In genomic region chr11:45662665-45663485, GRCh38 we compare ENCODE assay signal across 9 cellular contexts. TPM values are rescaled to one million over a fixed set of nuclear protein-coding genes. Genes with fewer than 3 reads are reported as not detected.
A peak's percentile ranks its signal among the peaks of the same experiment; 100 is the strongest.
DNase-seq lines count a peak whose midpoint lies in the region; ATAC-seq and TF ChIP-seq lines count a peak whose summit lies in the region.
"Had no signal": no experiment of that assay in that cellular context is flagged by ENCODE, and none has a peak within 500 bp of the region (broad histone marks: within the 10 kb centered on the region; RNA-seq: fewer than 3 reads in every experiment).

No MANE protein-coding gene starts in this region.

- H3K9me2 ChIP-seq in HCT116 (ENCODE audit: insufficient read depth), result no peaks in the 10 kb centered on the region

- RAD21 ChIA-PET in HCT116 (lab: Charles Lee; ENCODE audit: low non-redundant PET in 1 of 2, low total read pairs in 2 of 2, uncharacterized antibody in 2 of 2, unreplicated experiment in 2 of 2), result no interaction called here

- TF ChIP-seq RAD21 in HCT116 (IDR thresholded peaks at IDR 0.05; ENCODE audit: low read depth), result no peak

- H3K27ac ChIP-seq in HCT116 (ENCODE audit: low read depth, low read length) (no peak overlapping the region), mesenchymal stem cell (ENCODE audit: low read length, poor library complexity, severe bottlenecking) (no peak overlapping the region)

- H4K91ac ChIP-seq in mesenchymal stem cell (ENCODE audit: low read length), result peak overlapping the region; percentile 85

- H2BK15ac ChIP-seq in mesenchymal stem cell (ENCODE audit: low read depth, poor library complexity, severe bottlenecking), result peak overlapping the region; percentile 68

- POLR2A ChIA-PET in HCT116 (lab: Charles Lee), result no interaction called here

- peak overlapping the region; percentile 47 for H2AK5ac ChIP-seq in mesenchymal stem cell (ENCODE audit: low read length, severe bottlenecking)

- ATAC-seq in HCT116 (no peak), GM21447 (IDR thresholded peaks at IDR 0.05; ENCODE audit: unreplicated experiment) (no peak), GM18909 (IDR thresholded peaks at IDR 0.05; ENCODE audit: poor library complexity, unreplicated experiment) (no peak)

- WGBS in mesenchymal stem cell, result 39% methylated on average over 12 of the region's 14 CpGs

- H3K9me3 ChIP-seq in HCT116 (ENCODE audit: control insufficient read depth in 1 of 2, insufficient read depth in 1 of 2, low read depth in 1 of 2, low read length in 2 of 2) (no peaks in the 10 kb centered on the region), mesenchymal stem cell (ENCODE audit: control insufficient read depth, low read length) (no peaks in the 10 kb centered on the region)

- H3K36me3 ChIP-seq in HCT116 (ENCODE audit: control insufficient read depth in 1 of 2, insufficient read depth in 2 of 2, low read length in 2 of 2) (no peaks in the 10 kb centered on the region), mesenchymal stem cell (ENCODE audit: control insufficient read depth in 1 of 2, insufficient read depth in 2 of 2, low read depth in 1 of 2, low read length in 2 of 2) (no peaks in the 10 kb centered on the region)

- peaks cover 3 to 18% of the 10 kb centered on the region in 2 experiments; a peak in 2 of 4 replicates for H3K4me1 ChIP-seq in HCT116 (ENCODE audit: control insufficient read depth in 1 of 2, insufficient read depth in 2 of 2, low read length in 2 of 2)
- H3K4me1 ChIP-seq in mesenchymal stem cell (ENCODE audit: control insufficient read depth, insufficient read depth, low read depth, low read length), result peaks cover 50% of the 10 kb centered on the region

- BruUV-seq in HCT116 (replicated peaks; lab: Mats Ljungman, UMichigan), result no TSS peak

- intact Hi-C loops in HCT116 (cut with micrococcal nuclease), result no loop called here

- no peaks in the 10 kb centered on the region for H3K79me2 ChIP-seq in HCT116 (ENCODE audit: insufficient read depth, low read length)

- H3K4me3 ChIP-seq in HCT116 (replicated peaks in 1 of 2; ENCODE audit: low read depth in 1 of 2, low read length in 2 of 2), result no peak overlapping the region
- H3K4me3 ChIP-seq in mesenchymal stem cell (ENCODE audit: insufficient read depth in 1 of 2, low read depth in 1 of 2, low read length in 2 of 2), result peak overlapping the region in 1 of 2 experiments; percentile 60

- peaks cover 8% of the 10 kb centered on the region for H3K79me1 ChIP-seq in mesenchymal stem cell (replicated peaks; ENCODE audit: low read length, poor library complexity, severe bottlenecking)

- peak overlapping the region; percentile 58 to 80 for H3K18ac ChIP-seq in mesenchymal stem cell (ENCODE audit: low read depth in 1 of 2, low read length in 2 of 2)

- H3K9ac ChIP-seq in HCT116 (ENCODE audit: low read length), result no peak overlapping the region
- H3K9ac ChIP-seq in mesenchymal stem cell (ENCODE audit: low read length), result peak overlapping the region; percentile 85

- H3K27me3 ChIP-seq in HCT116 (ENCODE audit: insufficient read depth, low read length) (peaks cover 12% of the 10 kb centered on the region; the same call in 1 of the 2 replicates), mesenchymal stem cell (ENCODE audit: control insufficient read depth in 1 of 2, insufficient read depth in 1 of 2, low read length in 2 of 2) (peaks cover 9 to 76% of the 10 kb centered on the region in 2 experiments)

- no peak overlapping the region for H4K8ac ChIP-seq in mesenchymal stem cell (ENCODE audit: low read length)

- no peak for TF ChIP-seq POLR2A in HCT116 (IDR thresholded peaks at IDR 0.05; ENCODE audit: borderline replicate concordance, extremely low read depth, insufficient read depth, insufficient read length)

- H2BK120ac ChIP-seq in mesenchymal stem cell (ENCODE audit: low read depth, low read length), result peak overlapping the region; percentile 76

- H3K4ac ChIP-seq in mesenchymal stem cell (ENCODE audit: low read depth in 1 of 2, low read length in 2 of 2), result peak overlapping the region; percentile 26 to 81

- H3K14ac ChIP-seq in mesenchymal stem cell (ENCODE audit: low read length in 2 of 2), result peak overlapping the region in 1 of 2 experiments; percentile 83

- H4K20me1 ChIP-seq in HCT116 (ENCODE audit: insufficient read depth), result no peaks in the 10 kb centered on the region

- peak overlapping the region; percentile 75 to 91 for H2BK12ac ChIP-seq in mesenchymal stem cell (ENCODE audit: low read length in 2 of 2)

- CTCF ChIA-PET in HCT116 (lab: Charles Lee), result interaction anchor here (1.5 kb wide), 1 partner anchor 109 kb away, joined by 5 read pairs; no protein-coding TSS in a partner anchor

- DNase-seq in AG20443 (ENCODE audit: low spot score), result peak; percentile 81
- no peak for DNase-seq in HCT116 (ENCODE audit: low read depth, low spot score)
- peak; percentile 92 for DNase-seq in amniotic epithelial cell (ENCODE audit: low read depth)
- DNase-seq in mesenchymal stem cell, result peak; percentile 97
- no peak for DNase-seq in NCI-H1417 treated with DMSO at 0.1 percent for 48 hours (lab: John Stamatoyannopoulos, UW)
- no peak for DNase-seq in activated CD4-positive, CD25-positive, alpha-beta regulatory T cell treated with anti-CD3 and anti-CD28 coated beads, Interleukin-2, amount 50 U/mL, for 72 hours
- DNase-seq: activated naive CD8-positive, alpha-beta T cell treated with anti-CD3 and anti-CD28 coated beads, Interleukin-2, amount 10 ng/mL, durations not matched to agents 7 days and 5 days had no signal

- no peak for TF ChIP-seq CTCF in HCT116 (IDR thresholded peaks at IDR 0.05 in 2 of 3, conservative IDR thresholded peaks at IDR 0.05 in 1 of 3; ENCODE audit: borderline replicate concordance in 1 of 3, insufficient read depth in 1 of 3, low read depth in 2 of 3, low read length in 2 of 3)

- H2BK5ac ChIP-seq in mesenchymal stem cell (ENCODE audit: low read depth, low read length, poor library complexity, severe bottlenecking), result no peak overlapping the region

- H3K23ac ChIP-seq in mesenchymal stem cell (ENCODE audit: low read length in 2 of 2), result no peak overlapping the region

- H3K4me2 ChIP-seq in HCT116 (ENCODE audit: low read length), result 0 out of 2 replicates have a peak overlapping the region, but pooled peaks have one; percentile 6
- peak overlapping the region; percentile 46 for H3K4me2 ChIP-seq in mesenchymal stem cell (ENCODE audit: low read length, poor library complexity, severe bottlenecking)

- H2AFZ ChIP-seq in HCT116 (ENCODE audit: low read depth, low read length, poor library complexity, severe bottlenecking) (no peak overlapping the region), mesenchymal stem cell (ENCODE audit: low read depth, low read length) (no peak overlapping the region)

TF ChIP-seq in HCT116, 20 proteins besides CTCF, POLR2A, EP300 and RAD21:
- no peak for TF ChIP-seq MAX (IDR thresholded peaks at IDR 0.05)
- TF ChIP-seq EGR1 (IDR thresholded peaks at IDR 0.05; ENCODE audit: low read depth), result no peak
- no peak for TF ChIP-seq TCF7L2 (IDR thresholded peaks at IDR 0.05; ENCODE audit: borderline replicate concordance, extremely low read depth, insufficient read depth, insufficient read length)

RNA-seq across cellular contexts. Expression of gene CHST1, which starts 2.5 kb away (rescaled TPM):
- total RNA-seq in HCT116 (2021; ENCODE audit: unreplicated experiment), result 0.69 TPM
- 0.55 and 0.65 TPM in 2 replicates for polyA plus RNA-seq in HCT116 (2012)
- polyA plus RNA-seq in mesenchymal stem cell (2013, experiment 1 of 2), result 4.8 TPM
- 5.4 TPM for polyA plus RNA-seq in mesenchymal stem cell (2013, experiment 2 of 2)
- total RNA-seq: activated naive CD8-positive, alpha-beta T cell treated with anti-CD3 and anti-CD28 coated beads, Interleukin-2, amount 10 ng/mL, durations not matched to agents 7 days and 5 days had no signal

Comparison
In these comparisons a context has a peak if more than half of its experiments do, and no peak if none do; other contexts are left out.
1. DNase-seq: peak in AG20443 (single experiment), amniotic epithelial cell (single experiment) and mesenchymal stem cell (single experiment); none in HCT116 (single experiment), NCI-H1417 treated with DMSO at 0.1 percent for 48 hours (single experiment) and activated CD4-positive, CD25-positive, alpha-beta regulatory T cell treated with anti-CD3 and anti-CD28 coated beads, Interleukin-2, amount 50 U/mL, for 72 hours (single experiment).